Comparison of ENCODE assay signal across 15 cellular contexts in genomic region chr14:78983126-78983525, GRCh38.
DNase-seq lines count a peak whose midpoint lies in the region; ATAC-seq and TF ChIP-seq lines count a peak whose summit lies in the region.
"Had no signal": no experiment of that assay in that cellular context is flagged by ENCODE, and none has a peak within 500 bp of the region (broad histone marks: within the 10 kb centered on the region; RNA-seq: fewer than 3 reads in every experiment).

No MANE protein-coding gene starts in this region.

- no peak for TF ChIP-seq POLR2A in erythroblast (IDR thresholded peaks at IDR 0.05; ENCODE audit: low read length)

- no peak overlapping the region for H2AFZ ChIP-seq in GM23248

- H3K27me3 ChIP-seq in GM23248 (replicated peaks; ENCODE audit: insufficient read depth): no peaks in the 10 kb centered on the region

- DNase-seq in GM23248 (peak; percentile 48), astrocyte of the hippocampus (ENCODE audit: low read depth, low spot score) (peak; percentile 38), fibroblast of peridontal ligament (ENCODE audit: extremely low read depth) (peak; percentile 13), CD1c-positive myeloid dendritic cell (ENCODE audit: extremely low spot score) (no peak), erythroblast (lab: John Stamatoyannopoulos, UW) (no peak)
- no peak for DNase-seq in activated naive CD4-positive, alpha-beta T cell treated with Interleukin-2 at 50 U/mL for 16 hours
- DNase-seq: H7, NCI-H1105, NCI-H1694, NCI-H510A treated with DMSO at 0.1 percent for 48 hours, NCI-H82, SHP77 had no signal

- H3K4me2 ChIP-seq in GM23248 (ENCODE audit: unreplicated experiment): no peak overlapping the region

- WGBS in GM23248 (ENCODE audit: low coverage in 1 of 2, low lambda C conversion rate in 2 of 2, missing lambda C conversion rate in 2 of 2), 2 experiments: 26 to 32% methylated on average over 2 of the region's 2 CpGs

- H3K4me1 ChIP-seq in GM23248 (ENCODE audit: insufficient read depth): peaks cover 16% of the 10 kb centered on the region

- in situ Hi-C loops in GM23248 (cut with MboI): no loop called here

- 0 out of 2 replicates have a peak, but pooled peaks cover 4% of the 10 kb centered on the region for H3F3A ChIP-seq in GM23248 (ENCODE audit: insufficient read depth)

- no peak overlapping the region for H3K9ac ChIP-seq in GM23248

- no peaks in the 10 kb centered on the region for H3K9me3 ChIP-seq in GM23248 (ENCODE audit: low read depth)

- no peaks in the 10 kb centered on the region for H3K9me2 ChIP-seq in GM23248 (ENCODE audit: insufficient read depth)

- no peak overlapping the region for H3K4me3 ChIP-seq in GM23248
- H3K4me3 ChIP-seq: SK-N-MC had no signal

- H3K79me2 ChIP-seq in GM23248 (ENCODE audit: insufficient read depth): no peaks in the 10 kb centered on the region

- no peaks in the 10 kb centered on the region for H3K36me3 ChIP-seq in GM23248 (ENCODE audit: low read depth)

- H4K20me1 ChIP-seq in GM23248 (ENCODE audit: insufficient read depth): no peaks in the 10 kb centered on the region

- ATAC-seq in HG03045 (IDR thresholded peaks at IDR 0.05; ENCODE audit: unreplicated experiment): no peak

- no peak overlapping the region for H3K27ac ChIP-seq in GM23248
- H3K27ac ChIP-seq: HL-60, SK-N-MC had no signal

Comparison
In these comparisons a context has a peak if more than half of its experiments do, and no peak if none do; other contexts are left out.
1. DNase-seq: peak in GM23248 (single experiment), astrocyte of the hippocampus (single experiment) and fibroblast of peridontal ligament (single experiment); none in CD1c-positive myeloid dendritic cell (single experiment), erythroblast (0 of 2) and activated naive CD4-positive, alpha-beta T cell treated with Interleukin-2 at 50 U/mL for 16 hours (single experiment).